1 cellular context compared by ENCODE assay signal in genomic region chr14:102875652-102876051, GRCh38.
TF ChIP-seq lines count a peak whose summit lies in the region.

No MANE protein-coding gene starts in this region.

TF ChIP-seq in IMR-90, 13 proteins besides CTCF, POLR2A, EP300 and RAD21 (continued from another document):
- TF ChIP-seq MXI1 (IDR thresholded peaks at IDR 0.05; ENCODE audit: borderline replicate concordance, low read depth, low read length) (no peak), RCOR1 (IDR thresholded peaks at IDR 0.05; ENCODE audit: insufficient replicate concordance, low read length) (no peak), CHD1 (IDR thresholded peaks at IDR 0.05; ENCODE audit: low read depth, low read length) (no peak), RFX5 (IDR thresholded peaks at IDR 0.05; ENCODE audit: low read depth, low read length) (no peak)
